10 cellular contexts compared by ENCODE assay signal in the genomic region with DNA sequence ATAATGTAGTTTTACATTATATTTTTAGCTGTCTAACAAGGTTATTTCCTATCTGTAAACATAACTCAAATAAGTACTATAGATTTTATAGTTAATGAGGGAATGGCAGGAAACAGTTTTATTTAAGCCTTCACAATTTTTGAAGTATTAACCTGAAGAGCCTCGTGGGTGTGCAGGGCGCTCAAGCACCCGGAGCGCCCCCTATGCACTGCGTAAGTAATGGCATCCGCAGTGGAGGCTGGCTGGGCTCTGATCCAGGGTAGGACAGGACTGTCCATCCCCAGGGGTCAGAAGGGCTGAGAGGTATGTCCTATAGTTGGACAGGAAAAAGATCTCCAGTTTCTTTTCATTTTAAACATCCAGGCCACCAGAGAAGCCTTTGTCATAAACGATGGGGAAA. TPM values are rescaled to one million over a fixed set of nuclear protein-coding genes. Genes with fewer than 3 reads are reported as not detected.
DNase-seq lines count a peak whose midpoint lies in the region; ATAC-seq, FAIRE-seq and TF ChIP-seq lines count a peak whose summit lies in the region.
"Had no signal": no experiment of that assay in that cellular context is flagged by ENCODE, and none has a peak within 500 bp of the region (broad histone marks: within the 10 kb centered on the region; RNA-seq: fewer than 3 reads in every experiment).

No MANE protein-coding gene starts in this region.

- no peaks in the 10 kb centered on the region for H3K4me1 ChIP-seq in DOHH2 (ENCODE audit: control insufficient read depth, low read length)

- H3K27me3 ChIP-seq in DOHH2 (ENCODE audit: control insufficient read depth, low read length): no peaks in the 10 kb centered on the region

- no peak for FAIRE-seq in HTR-8/SVneo (lab: Jason Lieb, UNC)

- no peak overlapping the region for H3K4me3 ChIP-seq in DOHH2 (ENCODE audit: low read length)
- H3K4me3 ChIP-seq in astrocyte of the cerebellum (ENCODE audit: low read depth, low read length): no peak overlapping the region

- H3F3A ChIP-seq in DOHH2 (ENCODE audit: control insufficient read depth, insufficient read depth): no peaks in the 10 kb centered on the region

- H3K36me3 ChIP-seq in DOHH2 (ENCODE audit: control insufficient read depth, low read length): no peaks in the 10 kb centered on the region

- in situ Hi-C loops in astrocyte of the cerebellum (cut with HindIII; ENCODE audit: low sequenced_read_pairs): loop anchor here (25.0 kb wide), 1 partner anchor 389 kb away; no protein-coding TSS in a partner anchor

- no peaks in the 10 kb centered on the region for H4K20me1 ChIP-seq in DOHH2 (ENCODE audit: control insufficient read depth, insufficient read depth, low read depth, low read length)

- no peak overlapping the region for H3K27ac ChIP-seq in DOHH2 (ENCODE audit: low read depth, low read length)

- H3K4me2 ChIP-seq in DOHH2 (ENCODE audit: low read length): no peak overlapping the region

- no peaks in the 10 kb centered on the region for H3K9me2 ChIP-seq in DOHH2 (replicated peaks; ENCODE audit: control insufficient read depth, low read length)

- H3K79me2 ChIP-seq in DOHH2 (ENCODE audit: control insufficient read depth, low read length): no peaks in the 10 kb centered on the region

- no peaks in the 10 kb centered on the region for H3K9me3 ChIP-seq in DOHH2 (ENCODE audit: control insufficient read depth, insufficient read depth, low read length)

- no peak for ATAC-seq in HG02678 (IDR thresholded peaks at IDR 0.05; ENCODE audit: unreplicated experiment)

- TF ChIP-seq CTCF in DOHH2 (IDR thresholded peaks at IDR 0.05; ENCODE audit: low read depth, low read length, poor library complexity, severe bottlenecking): peak; percentile 81
- TF ChIP-seq CTCF in astrocyte of the cerebellum (IDR thresholded peaks at IDR 0.05; ENCODE audit: low read depth, low read length, missing control alignments): peak; percentile 68

- DNase-seq in HTR-8/SVneo (ENCODE audit: insufficient read length, low spot score): peak; percentile 39
- no peak for DNase-seq in astrocyte of the cerebellum (ENCODE audit: low read depth)
- peak; percentile 59 to 73 for DNase-seq in lung microvascular endothelial cell (ENCODE audit: low read depth in 2 of 2)
- no peak for DNase-seq in T-helper 9 cell
- no peak for DNase-seq in GM19238 (ENCODE audit: insufficient read length, low spot score)
- no peak for DNase-seq in activated gamma-delta T cell (lab: John Stamatoyannopoulos, UW)
- DNase-seq: NCI-H774 had no signal

RNA-seq across cellular contexts. Expression of a gene that starts 8.2 kb away (rescaled TPM):
- under 0.01 and 2.0 TPM in 2 replicates for total RNA-seq in lung microvascular endothelial cell
- total RNA-seq: activated naive CD4-positive, alpha-beta T cell treated with anti-CD3 and anti-CD28 coated beads, Interleukin-2, amount 50 U/mL, for 72 hours had no signal

Comparison
In these comparisons a context has a peak if more than half of its experiments do, and no peak if none do; other contexts are left out.
1. DNase-seq: peak in HTR-8/SVneo (single experiment) and lung microvascular endothelial cell (2 of 2); none in astrocyte of the cerebellum (single experiment), T-helper 9 cell (single experiment), GM19238 (single experiment) and activated gamma-delta T cell (single experiment).